20 cellular contexts compared by ENCODE assay signal in genomic region chr13:52377898-52378297, GRCh38.
"Had no signal": no experiment of that assay in that cellular context is flagged by ENCODE, and none has a peak within 500 bp of the region (broad histone marks: within the 10 kb centered on the region; RNA-seq: fewer than 3 reads in every experiment).

No MANE protein-coding gene starts in this region.

- DNase-seq: central memory CD4-positive, alpha-beta T cell; cortex of kidney; esophagus squamous epithelium; foreskin fibroblast; glutamatergic neuron; immature natural killer cell; left cardiac atrium; left ventricle myocardium inferior; mammary epithelial cell; mucosa of descending colon; naive thymus-derived CD8-positive, alpha-beta T cell; sigmoid colon; stimulated activated CD4-positive, alpha-beta T cell treated with anti-CD3 and anti-CD28 coated beads, Interleukin-12 subunit alpha, Interleukin-12 subunit beta, amount 100 ng/mL, for 4 hours; stimulated activated naive CD4-positive, alpha-beta T cell; thyroid gland had no signal

- FAIRE-seq: keratinocyte had no signal

- H3K36me3 ChIP-seq: ovary, sigmoid colon, thyroid gland had no signal

- H3K27me3 ChIP-seq: esophagus squamous epithelium, gastroesophageal sphincter, ovary, right atrium auricular region, sigmoid colon, thyroid gland had no signal

- H3K4me1 ChIP-seq: esophagus squamous epithelium, gastroesophageal sphincter, left ventricle myocardium inferior, right atrium auricular region, sigmoid colon, thyroid gland had no signal

- H3K9me3 ChIP-seq: esophagus squamous epithelium, gastroesophageal sphincter, left ventricle myocardium inferior, mucosa of descending colon, ovary, right atrium auricular region, sigmoid colon, thyroid gland had no signal

- H3K27ac ChIP-seq: esophagus squamous epithelium, gastroesophageal sphincter, left ventricle myocardium inferior, ovary, right atrium auricular region, sigmoid colon, skin epidermis, thyroid gland had no signal

- H3K4me3 ChIP-seq: esophagus squamous epithelium, gastroesophageal sphincter, left ventricle myocardium inferior, mucosa of descending colon, ovary, right atrium auricular region, sigmoid colon, skin epidermis, thyroid gland had no signal

- ATAC-seq: gastroesophageal sphincter; left cardiac atrium; mucosa of descending colon; naive thymus-derived CD8-positive, alpha-beta T cell had no signal
